Comparison of ENCODE assay signal across 8 cellular contexts in genomic region chr17:7840441-7840840, GRCh38. TPM values are rescaled to one million over a fixed set of nuclear protein-coding genes. Genes with fewer than 3 reads are reported as not detected.
DNase-seq lines count a peak whose midpoint lies in the region; ATAC-seq, FAIRE-seq and TF ChIP-seq lines count a peak whose summit lies in the region.

No MANE protein-coding gene starts in this region.

- H3K9me3 ChIP-seq in Peyer's patch, result no peaks in the 10 kb centered on the region

- peaks cover 0 to 10% (median 0%) of the 10 kb centered on the region in 3 donors for H3K36me3 ChIP-seq in Peyer's patch

- peaks cover 56% of the 10 kb centered on the region for H3K4me1 Mint-ChIP-seq in endothelial cell (ENCODE audit: unreplicated experiment)

- H3K27ac ChIP-seq in Peyer's patch (peak overlapping the region in 3 of 4 donors; percentile 93 to 100 (median 97)), skin epidermis (peak overlapping the region in 17 of 21 experiments; percentile 96 to 100 (median 99))

- H3K27me3 Mint-ChIP-seq in endothelial cell (ENCODE audit: unreplicated experiment), result peaks cover 35% of the 10 kb centered on the region

- intact Hi-C loops in sciatic nerve (cut with DNase I), result loop anchor here (5.0 kb wide), 1 partner anchor 332 kb away; no protein-coding TSS in a partner anchor

- H3K27ac Mint-ChIP-seq in endothelial cell (ENCODE audit: unreplicated experiment), result peak overlapping the region; percentile 36

- H3K9me3 Mint-ChIP-seq in endothelial cell (ENCODE audit: unreplicated experiment), result no peaks in the 10 kb centered on the region

- H3K27me3 ChIP-seq in Peyer's patch, result no peaks in the 10 kb centered on the region

- peak overlapping the region; percentile 84 for H3K4me3 Mint-ChIP-seq in endothelial cell (ENCODE audit: unreplicated experiment)

- peaks cover 0 to 53% (median 30%) of the 10 kb centered on the region in 4 donors for H3K4me1 ChIP-seq in Peyer's patch

- no peak for TF ChIP-seq POLR2A in Peyer's patch (IDR thresholded peaks at IDR 0.05)

- ATAC-seq in GM19455 (IDR thresholded peaks at IDR 0.05; ENCODE audit: unreplicated experiment) (no peak), sciatic nerve (no peak)

- H3K36me3 Mint-ChIP-seq in endothelial cell (ENCODE audit: low read depth, unreplicated experiment), result peaks cover 17% of the 10 kb centered on the region

- no peak overlapping the region for H3K4me3 ChIP-seq in Peyer's patch
- H3K4me3 ChIP-seq in skin epidermis, result no peak overlapping the region

- FAIRE-seq in GM19239 (lab: Jason Lieb, UNC), result peak; percentile 77

- DNase-seq in GM19239 (ENCODE audit: insufficient read length, low spot score) (no peak), Peyer's patch (no peak), endothelial cell (ENCODE audit: low spot score) (no peak), AG20443 (ENCODE audit: low spot score) (no peak), sciatic nerve (ENCODE audit: low spot score) (no peak)
- DNase-seq in central memory CD4-positive, alpha-beta T cell, result no peak

- TF ChIP-seq CTCF in Peyer's patch (IDR thresholded peaks at IDR 0.05) (no peak), endothelial cell (IDR thresholded peaks at IDR 0.05; ENCODE audit: unreplicated experiment) (no peak)

RNA-seq across cellular contexts. Expression of gene KDM6B, which starts 6.4 kb away (rescaled TPM):
- 10 to 100 TPM; 32.1 to 45.6 (median 36.4) TPM for total RNA-seq in Peyer's patch
- total RNA-seq in endothelial cell (ENCODE audit: unreplicated experiment), result 47.4 TPM
- 41.0 TPM for total RNA-seq in sciatic nerve

RNA-seq across cellular contexts. Expression of gene TMEM88, which starts 14.4 kb away (rescaled TPM):
- total RNA-seq in Peyer's patch (10 to 100 TPM in 3 of 4 donors, 1 to 10 TPM in 1; 3.4 to 29.7 (median 12.9) TPM), endothelial cell (ENCODE audit: unreplicated experiment) (13.6 TPM), sciatic nerve (18.5 TPM)

RNA-seq across cellular contexts. Expression of gene NAA38, which starts 16.9 kb away (rescaled TPM):
- 10 to 100 TPM; 28.6 to 75.8 (median 47.8) TPM for total RNA-seq in Peyer's patch
- total RNA-seq in endothelial cell (ENCODE audit: unreplicated experiment), result 97.9 TPM
- total RNA-seq in sciatic nerve, result 53.5 TPM

RNA-seq across cellular contexts. Expression of gene CYB5D1, which starts 17.4 kb away (rescaled TPM):
- total RNA-seq in Peyer's patch, result 1 to 10 TPM; 3.3 to 5.1 (median 4.2) TPM
- 6.4 TPM for total RNA-seq in endothelial cell (ENCODE audit: unreplicated experiment)
- 13.3 TPM for total RNA-seq in sciatic nerve

RNA-seq across cellular contexts. Expression of gene CHD3, which starts 48.1 kb away (rescaled TPM):
- 10 to 100 TPM; 36.1 to 99.9 (median 45.1) TPM for total RNA-seq in Peyer's patch
- 133 TPM for total RNA-seq in endothelial cell (ENCODE audit: unreplicated experiment)
- 138 TPM for total RNA-seq in sciatic nerve
